24 cellular contexts compared by ENCODE assay signal in the genomic region with DNA sequence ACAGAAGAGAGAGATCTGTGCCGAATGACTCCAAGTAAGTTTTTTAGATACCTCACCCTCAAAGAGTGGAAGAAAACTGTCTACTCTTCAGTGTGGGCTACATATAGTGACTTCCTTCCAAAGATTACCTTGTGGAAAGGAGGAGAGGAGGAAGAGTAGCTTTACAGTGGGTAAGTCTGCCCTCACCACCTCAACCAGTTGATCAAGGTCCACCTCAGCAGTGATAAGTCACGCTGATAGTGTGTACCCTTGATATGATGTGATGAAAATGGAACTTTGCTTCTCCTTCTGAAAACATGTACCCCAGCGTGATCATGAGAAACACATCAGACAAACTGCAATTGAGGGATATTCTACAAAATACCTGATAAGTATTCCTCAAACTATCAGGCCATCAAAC.
"Had no signal": no experiment of that assay in that cellular context is flagged by ENCODE, and none has a peak within 500 bp of the region (broad histone marks: within the 10 kb centered on the region; RNA-seq: fewer than 3 reads in every experiment).

No MANE protein-coding gene starts in this region.

- ATAC-seq: activated naive CD4-positive, alpha-beta T cell treated with anti-CD3 and anti-CD28 coated beads, Interleukin-2, amount 50 U/mL, for 72 hours; activated T-cell treated with anti-CD3 and anti-CD28 coated beads, Interleukin-2, amount 50 U/mL, for 4 hours; body of pancreas; heart left ventricle; left lung; lower lobe of right lung; natural killer cell treated with Interleukin-12 subunit alpha and Interleukin-12 subunit beta and Interleukin-15 and Interleukin-18, amount 100 ng/mL, for 72 hours; right cardiac atrium; upper lobe of right lung had no signal

- H3K27me3 ChIP-seq: adrenal gland, body of pancreas, cardiac muscle cell, dorsolateral prefrontal cortex, heart left ventricle, left lung, upper lobe of right lung had no signal

- H3K4me3 ChIP-seq: adrenal gland, body of pancreas, cardiac muscle cell, coronary artery, dorsolateral prefrontal cortex, heart left ventricle, left lung, lower lobe of right lung, upper lobe of right lung had no signal

- H3K36me3 ChIP-seq: adrenal gland, cardiac muscle cell, upper lobe of right lung had no signal

- H3K4me1 ChIP-seq: adrenal gland, body of pancreas, heart left ventricle, left lung, lower lobe of right lung, upper lobe of right lung had no signal

- H3K27ac ChIP-seq: adrenal gland, body of pancreas, cardiac muscle cell, coronary artery, dorsolateral prefrontal cortex, heart left ventricle, left lung, lower lobe of right lung, upper lobe of right lung, VCaP had no signal

- H3K9me3 ChIP-seq: adrenal gland, body of pancreas, heart left ventricle, left lung, lower lobe of right lung, upper lobe of right lung had no signal

- DNase-seq: activated CD4-positive, alpha-beta memory T cell treated with anti-CD3 and anti-CD28 coated beads, Interleukin-2, amount 10 ng/mL, durations not matched to agents 7 days and 5 days; activated CD4-positive, alpha-beta T cell treated with anti-CD3 and anti-CD28 coated beads, Interleukin-2, amount 10 ng/mL, durations not matched to agents 7 days and 5 days; activated CD4-positive, CD25-positive, alpha-beta regulatory T cell treated with anti-CD3 and anti-CD28 coated beads, Interleukin-2, amount 50 U/mL, for 72 hours; activated T-cell treated with anti-CD3 and anti-CD28 coated beads, Interleukin-2, amount 50 U/mL, for 4 hours; adrenal gland; aorta; body of pancreas; cerebellar nuclear complex; dorsolateral prefrontal cortex; effector memory CD4-positive, alpha-beta T cell; foreskin fibroblast; heart left ventricle; left lung; lower lobe of right lung; mesendoderm; stimulated activated CD4-positive, alpha-beta T cell treated with anti-CD3 and anti-CD28 coated beads, Interleukin-2, amount 100 ng/mL, for 48 hours; substantia nigra; upper lobe of right lung had no signal
